17 cellular contexts compared by ENCODE assay signal in the genomic region with DNA sequence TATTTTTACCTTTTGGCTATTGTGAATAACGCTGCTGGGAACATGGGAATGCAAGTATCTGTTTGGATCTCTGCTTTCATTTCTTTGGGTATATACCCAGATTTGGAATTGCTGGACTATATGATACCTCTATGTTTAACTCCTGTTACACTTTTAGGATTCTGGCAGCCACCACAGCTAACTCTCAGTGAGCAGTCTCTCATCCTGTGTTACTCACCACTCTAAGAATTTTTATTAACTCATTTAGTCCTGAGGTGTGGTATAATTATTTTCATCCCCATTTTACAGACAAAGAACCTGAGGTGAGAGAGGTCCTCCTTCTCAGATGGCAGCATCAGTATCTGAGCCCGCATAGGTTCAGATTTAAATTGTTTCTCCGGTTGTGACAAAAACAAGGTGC. TPM values are rescaled to one million over a fixed set of nuclear protein-coding genes. Genes with fewer than 3 reads are reported as not detected.
DNase-seq lines count a peak whose midpoint lies in the region; ATAC-seq, FAIRE-seq and TF ChIP-seq lines count a peak whose summit lies in the region.
"Had no signal": no experiment of that assay in that cellular context is flagged by ENCODE, and none has a peak within 500 bp of the region (broad histone marks: within the 10 kb centered on the region; RNA-seq: fewer than 3 reads in every experiment).

No MANE protein-coding gene starts in this region.

- peaks cover 47% of the 10 kb centered on the region for H3K79me2 ChIP-seq in OCI-LY7 (ENCODE audit: insufficient read depth, low read depth, low read length)

- no peaks in the 10 kb centered on the region for H3K9me3 ChIP-seq in OCI-LY7 (ENCODE audit: low read length)
- no peaks in the 10 kb centered on the region for H3K9me3 ChIP-seq in vagina
- H3K9me3 ChIP-seq: BLaER1 treated with 17β-estradiol and CSF1 and Interleukin-3, amounts not matched to agents 10 nM and 100 nM; lower lobe of right lung; testis had no signal

- no peaks in the 10 kb centered on the region for H4K20me1 ChIP-seq in OCI-LY7 (ENCODE audit: insufficient read depth, low read length)
- H4K20me1 ChIP-seq: BLaER1 treated with 17β-estradiol and CSF1 and Interleukin-3, amounts not matched to agents 10 nM and 100 nM had no signal

- peaks cover 76% of the 10 kb centered on the region for H3K4me1 ChIP-seq in OCI-LY7 (ENCODE audit: insufficient read depth, low read length, poor library complexity, severe bottlenecking)
- H3K4me1 ChIP-seq in vagina: peaks cover 45% of the 10 kb centered on the region

- no peak for FAIRE-seq in GM12891 (lab: Jason Lieb, UNC)

- peaks cover 2% of the 10 kb centered on the region for H3K27me3 Mint-ChIP-seq in nephron progenitor cell (ENCODE audit: low read depth, poor library complexity)
- H3K27me3 Mint-ChIP-seq in activated T-cell treated with anti-CD3 and anti-CD28 coated beads, Interleukin-2, amount 50 U/mL, for 24 hours: peaks cover 5% of the 10 kb centered on the region

- H3K4me3 Mint-ChIP-seq in nephron progenitor cell: no peak overlapping the region
- no peak overlapping the region for H3K4me3 Mint-ChIP-seq in activated T-cell treated with anti-CD3 and anti-CD28 coated beads, Interleukin-2, amount 50 U/mL, for 24 hours
- H3K4me3 Mint-ChIP-seq: immature natural killer cell, T-helper 17 cell had no signal

- H3K27me3 ChIP-seq in vagina: no peaks in the 10 kb centered on the region
- H3K27me3 ChIP-seq: BLaER1 treated with 17β-estradiol and CSF1 and Interleukin-3, amounts not matched to agents 10 nM and 100 nM; testis had no signal

- POLR2A ChIA-PET in OCI-LY7 (lab: Charles Lee): no interaction called here

- H3K4me3 ChIP-seq in OCI-LY7 (ENCODE audit: low read depth, low read length, poor library complexity, severe bottlenecking): no peak overlapping the region
- H3K4me3 ChIP-seq in vagina: no peak overlapping the region
- H3K4me3 ChIP-seq: BLaER1 treated with 17β-estradiol and CSF1 and Interleukin-3, amounts not matched to agents 10 nM and 100 nM; lower lobe of right lung; testis had no signal

- CTCF ChIA-PET in OCI-LY7 (lab: Charles Lee; ENCODE audit: unreplicated experiment): no interaction called here

- DNase-seq in OCI-LY7 (ENCODE audit: low spot score) (no peak), epithelial cell of prostate (ENCODE audit: low read depth, low spot score) (no peak), nephron progenitor cell (no peak), vagina (ENCODE audit: extremely low spot score in 2 of 2) (no peak), GM12891 (ENCODE audit: insufficient read length, low spot score) (no peak)
- DNase-seq in activated T-cell treated with anti-CD3 and anti-CD28 coated beads, Interleukin-2, amount 50 U/mL, for 24 hours: no peak
- DNase-seq: activated effector memory CD4-positive, alpha-beta T cell treated with Interleukin-2 at 50 U/mL for 16 hours; immature natural killer cell; lower lobe of right lung; NCI-H1417 treated with DMSO at 0.1 percent for 48 hours; NCI-H345; T-helper 17 cell had no signal

- peak overlapping the region; percentile 93 for H3K27ac Mint-ChIP-seq in nephron progenitor cell
- H3K27ac Mint-ChIP-seq in activated T-cell treated with anti-CD3 and anti-CD28 coated beads, Interleukin-2, amount 50 U/mL, for 24 hours: no peak overlapping the region
- H3K27ac Mint-ChIP-seq: immature natural killer cell, T-helper 17 cell had no signal

- TF ChIP-seq CTCF in OCI-LY7 (conservative IDR thresholded peaks at IDR 0.05; ENCODE audit: low read length) (no peak), nephron progenitor cell (IDR thresholded peaks at IDR 0.05) (no peak), vagina (IDR thresholded peaks at IDR 0.05) (no peak)

- H3K27ac ChIP-seq in OCI-LY7 (ENCODE audit: low read depth, low read length, poor library complexity, severe bottlenecking) (peak overlapping the region; percentile 47), epithelial cell of prostate (peak overlapping the region; percentile 68), vagina (peak overlapping the region; percentile 64)

- no peaks in the 10 kb centered on the region for H3K36me3 Mint-ChIP-seq in nephron progenitor cell (ENCODE audit: low read depth)
- no peaks in the 10 kb centered on the region for H3K36me3 Mint-ChIP-seq in activated T-cell treated with anti-CD3 and anti-CD28 coated beads, Interleukin-2, amount 50 U/mL, for 24 hours (ENCODE audit: low read depth)
- H3K36me3 Mint-ChIP-seq: immature natural killer cell had no signal

- H2AFZ ChIP-seq in OCI-LY7 (ENCODE audit: low read length): no peak overlapping the region

- ATAC-seq in HG02678 (IDR thresholded peaks at IDR 0.05; ENCODE audit: unreplicated experiment): no peak
- ATAC-seq: T-helper 17 cell had no signal

- H3K36me3 ChIP-seq in OCI-LY7 (ENCODE audit: insufficient read depth, low read length): 0 out of 2 replicates have a peak, but pooled peaks cover 6% of the 10 kb centered on the region
- H3K36me3 ChIP-seq in vagina: no peaks in the 10 kb centered on the region
- H3K36me3 ChIP-seq: BLaER1 treated with 17β-estradiol and CSF1 and Interleukin-3, amounts not matched to agents 10 nM and 100 nM; lower lobe of right lung had no signal

- H3K4me1 Mint-ChIP-seq in nephron progenitor cell: peaks cover 46% of the 10 kb centered on the region
- H3K4me1 Mint-ChIP-seq in activated T-cell treated with anti-CD3 and anti-CD28 coated beads, Interleukin-2, amount 50 U/mL, for 24 hours (ENCODE audit: low read depth): no peaks in the 10 kb centered on the region

- H3K9me2 ChIP-seq in OCI-LY7 (ENCODE audit: insufficient read depth, low read length): no peaks in the 10 kb centered on the region

- intact Hi-C loops in OCI-LY7 (cut with micrococcal nuclease; ENCODE audit: unreplicated experiment) (no loop called here), vagina (cut with DNase I) (no loop called here)

- TF ChIP-seq POLR2A in vagina (IDR thresholded peaks at IDR 0.05) (no peak), GM12891 (IDR thresholded peaks at IDR 0.05; ENCODE audit: low read depth, low read length) (no peak)

- 0 out of 2 replicates have a peak overlapping the region, but pooled peaks have one; percentile 58 for H3K4me2 ChIP-seq in OCI-LY7 (ENCODE audit: low read length)

- H3K9me3 Mint-ChIP-seq in nephron progenitor cell: no peaks in the 10 kb centered on the region
- no peaks in the 10 kb centered on the region for H3K9me3 Mint-ChIP-seq in activated T-cell treated with anti-CD3 and anti-CD28 coated beads, Interleukin-2, amount 50 U/mL, for 24 hours

- no TSS peak for BruUV-seq in OCI-LY7 (replicated peaks; lab: Mats Ljungman, UMichigan)

TF ChIP-seq in GM12891, 5 proteins besides CTCF, POLR2A, EP300 and RAD21:
- no peak for TF ChIP-seq SPI1 (IDR thresholded peaks at IDR 0.05; ENCODE audit: low read depth, low read length)
- no peak for TF ChIP-seq PAX5 (IDR thresholded peaks at IDR 0.05; ENCODE audit: insufficient read depth, low read length, severe bottlenecking)
- TF ChIP-seq TAF1 (IDR thresholded peaks at IDR 0.05; ENCODE audit: low read depth, low read length): no peak
- no peak for TF ChIP-seq POU2F2 (IDR thresholded peaks at IDR 0.05; ENCODE audit: low read depth, low read length)
- no peak for TF ChIP-seq POLR2AphosphoS5 (IDR thresholded peaks at IDR 0.05; ENCODE audit: low read depth, low read length)

RNA-seq across cellular contexts. Expression of a gene that starts 1.1 kb away (rescaled TPM):
- not detected in 2 replicates for total RNA-seq in OCI-LY7 (2014; rRNA removed; shearing (Covaris generic))
- 0.13 and 0.20 TPM in 2 replicates for total RNA-seq in OCI-LY7 (2022)
- not detected for total RNA-seq in vagina
- polyA plus RNA-seq in GM12891 (2012; ENCODE audit: low read depth, missing spikeins): 0.04 TPM
- total RNA-seq: chondrocyte, T-helper 17 cell had no signal
- polyA plus RNA-seq: immature natural killer cell, neural cell had no signal
